ENCODE assay signal across 1 cellular context in the genomic region with DNA sequence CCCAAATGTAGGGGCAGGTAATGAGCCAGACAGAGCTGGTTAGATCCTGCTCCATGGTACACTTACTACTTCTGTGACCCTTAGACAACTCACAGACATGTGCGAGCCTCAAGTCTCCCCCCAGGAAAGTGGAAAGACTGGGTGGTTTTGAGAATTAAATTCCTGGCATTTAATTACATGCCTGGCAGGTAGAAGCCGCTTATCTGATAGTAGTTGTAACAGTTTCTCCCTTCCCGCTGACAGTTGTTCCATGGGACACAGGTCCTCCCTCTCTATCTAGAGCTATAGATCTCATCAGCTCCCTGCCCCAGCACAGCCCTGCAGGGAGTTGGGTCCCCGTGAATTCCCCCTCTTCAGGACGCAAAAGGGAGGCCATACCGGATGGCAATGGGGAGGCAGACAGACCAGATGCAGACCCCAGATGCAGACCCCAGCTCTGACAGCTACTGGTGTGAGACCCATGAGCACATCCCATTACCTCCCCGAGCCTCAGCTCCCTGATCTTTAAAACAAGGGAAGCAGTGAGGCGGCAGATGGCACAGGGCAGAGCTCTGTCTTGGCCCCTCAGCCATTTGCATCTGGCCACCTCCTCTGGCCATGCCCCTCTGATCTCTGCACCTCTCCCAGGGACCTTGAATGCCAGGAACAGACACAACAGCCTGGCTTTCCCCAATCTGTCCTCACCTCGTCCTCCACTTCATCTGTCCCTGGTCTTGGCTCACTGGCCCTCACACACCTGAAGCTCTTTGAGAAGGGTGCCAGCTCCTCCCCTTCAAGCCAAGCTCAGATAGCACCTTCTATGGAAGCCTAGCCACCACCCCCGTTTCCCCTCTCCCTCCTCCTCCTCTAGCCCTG.
TF ChIP-seq lines count a peak whose summit lies in the region.

No MANE protein-coding gene starts in this region.

TF ChIP-seq in H1, 55 proteins besides CTCF, POLR2A, EP300 and RAD21:
- TF ChIP-seq EGR1 (IDR thresholded peaks at IDR 0.05; ENCODE audit: borderline replicate concordance, low read depth, low read length) = 0 out of 2 replicates have a peak, but pooled peaks have one; percentile 7
- TF ChIP-seq RFX5 (IDR thresholded peaks at IDR 0.05; ENCODE audit: borderline replicate concordance, low read depth, low read length) = no peak
- no peak for TF ChIP-seq CBX8 (IDR thresholded peaks at IDR 0.05; ENCODE audit: borderline replicate concordance, low read depth, low read length)
- no peak for TF ChIP-seq USF2 (IDR thresholded peaks at IDR 0.05; ENCODE audit: low read length)
